11 cellular contexts compared by ENCODE assay signal in the genomic region with DNA sequence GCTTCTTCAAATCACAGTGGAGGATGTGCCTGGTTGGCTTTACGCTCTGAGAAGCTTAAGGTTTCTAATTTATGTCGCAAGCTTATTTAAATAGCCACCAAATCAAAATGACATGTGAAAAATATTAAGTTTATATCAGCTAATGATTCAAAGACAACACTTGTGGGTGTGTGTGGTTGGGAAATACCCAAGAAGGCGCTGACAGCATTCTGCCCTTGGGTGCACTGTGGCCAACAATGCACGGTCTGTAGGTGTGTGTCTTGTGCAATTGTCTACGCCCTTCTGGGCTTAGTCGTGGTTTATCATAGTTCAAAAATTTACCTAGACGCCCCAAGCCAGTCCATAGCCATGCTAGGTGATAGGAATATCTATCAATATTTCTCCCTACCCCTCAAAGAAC.
DNase-seq lines count a peak whose midpoint lies in the region; ATAC-seq and TF ChIP-seq lines count a peak whose summit lies in the region.
"Had no signal": no experiment of that assay in that cellular context is flagged by ENCODE, and none has a peak within 500 bp of the region (broad histone marks: within the 10 kb centered on the region; RNA-seq: fewer than 3 reads in every experiment).

No MANE protein-coding gene starts in this region.

- H3K4me1 ChIP-seq in breast epithelium, result peaks cover 0 to 8% of the 10 kb centered on the region in 2 donors

- TF ChIP-seq POLR2A in breast epithelium (IDR thresholded peaks at IDR 0.05), result no peak

- H3K4me3 ChIP-seq in AG10803 (ENCODE audit: low read length) (no peak overlapping the region), breast epithelium (no peak overlapping the region)
- H3K4me3 ChIP-seq: thoracic aorta had no signal

- no peaks in the 10 kb centered on the region for H3K9me3 ChIP-seq in breast epithelium
- H3K9me3 ChIP-seq: thoracic aorta had no signal

- intact Hi-C loops in breast epithelium (cut with DNase I; ENCODE audit: low total_unique reads), result no loop called here

- peak; percentile 78 for ATAC-seq in HG03108 (IDR thresholded peaks at IDR 0.05; ENCODE audit: unreplicated experiment)
- no peak for ATAC-seq in GM21723 (IDR thresholded peaks at IDR 0.05; ENCODE audit: unreplicated experiment)

- peak; percentile 13 for DNase-seq in AG10803 (ENCODE audit: low read depth)
- DNase-seq in GM19240 (ENCODE audit: insufficient read length, low spot score), result peak; percentile 20
- peak in 1 of 2 donors; percentile 66 for DNase-seq in breast epithelium (ENCODE audit: low spot score in 2 of 2)
- DNase-seq in GDM1 (lab: John Stamatoyannopoulos, UW), result no peak
- no peak for DNase-seq in middle frontal gyrus (ENCODE audit: extremely low spot score, low spot score)
- no peak for DNase-seq in SIG-M5 treated with dmso at 0.1 percent for 504 hours (lab: John Stamatoyannopoulos, UW; ENCODE audit: unreplicated experiment)
- DNase-seq: activated naive CD4-positive, alpha-beta T cell treated with anti-CD3 and anti-CD28 coated beads, Interleukin-2, amount 10 ng/mL, durations not matched to agents 7 days and 5 days; glutamatergic neuron had no signal

- no peaks in the 10 kb centered on the region for H3K27me3 ChIP-seq in breast epithelium

- H3K27ac ChIP-seq in breast epithelium, result peak overlapping the region; percentile 8 to 59
- H3K27ac ChIP-seq: thoracic aorta had no signal

- TF ChIP-seq CTCF in AG10803 (conservative IDR thresholded peaks at IDR 0.05; ENCODE audit: low read length) (no peak), breast epithelium (IDR thresholded peaks at IDR 0.05) (no peak)

- no peaks in the 10 kb centered on the region for H3K36me3 ChIP-seq in breast epithelium
- H3K36me3 ChIP-seq: thoracic aorta had no signal

Comparison
In these comparisons a context has a peak if more than half of its experiments do, and no peak if none do; other contexts are left out.
1. DNase-seq: peak in AG10803 (single experiment) and GM19240 (single experiment); none in GDM1 (single experiment), middle frontal gyrus (single experiment) and SIG-M5 treated with dmso at 0.1 percent for 504 hours (single experiment).